Comparison of ENCODE assay signal across 14 cellular contexts in genomic region chr9:96972551-96972950, GRCh38. TPM values are rescaled to one million over a fixed set of nuclear protein-coding genes. Genes with fewer than 3 reads are reported as not detected.
A peak's percentile ranks its signal among the peaks of the same experiment; 100 is the strongest.
DNase-seq lines count a peak whose midpoint lies in the region; ATAC-seq and TF ChIP-seq lines count a peak whose summit lies in the region.
"Not testable (repeated sequence)": the region's sequence is repeated elsewhere in the genome, so short reads cannot be mapped to it uniquely, and the experiment has no call there.
"Had no signal": no experiment of that assay in that cellular context is flagged by ENCODE, and none has a peak within 500 bp of the region (broad histone marks: within the 10 kb centered on the region; RNA-seq: fewer than 3 reads in every experiment).

No MANE protein-coding gene starts in this region.

- peaks cover 22% of the 10 kb centered on the region for H3K36me3 Mint-ChIP-seq in CD8-positive, alpha-beta T cell
- not testable (repeated sequence) for H3K36me3 Mint-ChIP-seq in T-helper 2 cell treated with Interferon-gamma antibody and Interleukin-4, amounts not matched to agents 5 μg/mL and 100 μg/mL, for 36 hours (ENCODE audit: low read depth); activated CD4-positive, alpha-beta memory T cell treated with anti-CD3 and anti-CD28 coated beads for 36 hours
- H3K36me3 Mint-ChIP-seq in activated T-helper 17 cell treated with anti-CD3 and anti-CD28 coated beads, Interleukin-2, amount 50 U/mL, for 72 hours (ENCODE audit: low read depth): peaks cover 40% of the 10 kb centered on the region
- peaks cover 47% of the 10 kb centered on the region for H3K36me3 Mint-ChIP-seq in nephron progenitor cell (ENCODE audit: low read depth)
- H3K36me3 Mint-ChIP-seq in stimulated activated naive CD8-positive, alpha-beta T cell treated with anti-CD3 and anti-CD28 coated beads, Interleukin-15, Interleukin-2, amounts not matched to agents 100 ng/mL and 50 ng/mL, for 24 hours (ENCODE audit: low read depth): peaks cover 26% of the 10 kb centered on the region

- DNase-seq in CD8-positive, alpha-beta T cell; T-helper 2 cell treated with Interferon-gamma antibody and Interleukin-4, amounts not matched to agents 5 μg/mL and 100 μg/mL, for 36 hours (ENCODE audit: low spot score); activated CD4-positive, alpha-beta memory T cell treated with anti-CD3 and anti-CD28 coated beads for 36 hours; nephron progenitor cell: not testable (repeated sequence)
- peak; percentile 44 for DNase-seq in amniotic epithelial cell (ENCODE audit: low read depth)

- not testable (repeated sequence) for H3K27me3 Mint-ChIP-seq in CD8-positive, alpha-beta T cell (ENCODE audit: low read depth); T-helper 2 cell treated with Interferon-gamma antibody and Interleukin-4, amounts not matched to agents 5 μg/mL and 100 μg/mL, for 36 hours (ENCODE audit: low read depth); activated CD4-positive, alpha-beta memory T cell treated with anti-CD3 and anti-CD28 coated beads for 36 hours; activated T-helper 17 cell treated with anti-CD3 and anti-CD28 coated beads, Interleukin-2, amount 50 U/mL, for 72 hours; nephron progenitor cell (ENCODE audit: low read depth, poor library complexity); stimulated activated naive CD8-positive, alpha-beta T cell treated with anti-CD3 and anti-CD28 coated beads, Interleukin-15, Interleukin-2, amounts not matched to agents 100 ng/mL and 50 ng/mL, for 24 hours

- peak; percentile 40 for ATAC-seq in CD8-positive, alpha-beta T cell
- peak; percentile 70 for ATAC-seq in activated T-helper 17 cell treated with anti-CD3 and anti-CD28 coated beads, Interleukin-2, amount 50 U/mL, for 72 hours (replicated peaks)

- H3K9me3 ChIP-seq in CD8-positive, alpha-beta T cell (ENCODE audit: low read length): not testable (repeated sequence)

- not testable (repeated sequence) for H3K4me3 ChIP-seq in CD8-positive, alpha-beta T cell (ENCODE audit: low read depth, low read length)

- POLR2A ChIA-PET in CD8-positive, alpha-beta T cell (lab: Charles Lee); activated CD4-positive, alpha-beta memory T cell treated with anti-CD3 and anti-CD28 coated beads for 36 hours (lab: Charles Lee): not testable (repeated sequence)

- H3K4me1 Mint-ChIP-seq in CD8-positive, alpha-beta T cell (ENCODE audit: low read depth): peaks cover 28% of the 10 kb centered on the region
- peaks cover 11% of the 10 kb centered on the region for H3K4me1 Mint-ChIP-seq in T-helper 2 cell treated with Interferon-gamma antibody and Interleukin-4, amounts not matched to agents 5 μg/mL and 100 μg/mL, for 36 hours (ENCODE audit: low read depth)
- H3K4me1 Mint-ChIP-seq in activated CD4-positive, alpha-beta memory T cell treated with anti-CD3 and anti-CD28 coated beads for 36 hours (ENCODE audit: low read depth): peaks cover 31% of the 10 kb centered on the region
- not testable (repeated sequence) for H3K4me1 Mint-ChIP-seq in activated T-helper 17 cell treated with anti-CD3 and anti-CD28 coated beads, Interleukin-2, amount 50 U/mL, for 72 hours; nephron progenitor cell
- H3K4me1 Mint-ChIP-seq in stimulated activated naive CD8-positive, alpha-beta T cell treated with anti-CD3 and anti-CD28 coated beads, Interleukin-15, Interleukin-2, amounts not matched to agents 100 ng/mL and 50 ng/mL, for 24 hours (ENCODE audit: low read depth): peaks cover 35% of the 10 kb centered on the region

- not testable (repeated sequence) for H3K9me3 Mint-ChIP-seq in CD8-positive, alpha-beta T cell; T-helper 2 cell treated with Interferon-gamma antibody and Interleukin-4, amounts not matched to agents 5 μg/mL and 100 μg/mL, for 36 hours; activated CD4-positive, alpha-beta memory T cell treated with anti-CD3 and anti-CD28 coated beads for 36 hours; activated T-helper 17 cell treated with anti-CD3 and anti-CD28 coated beads, Interleukin-2, amount 50 U/mL, for 72 hours; nephron progenitor cell; stimulated activated naive CD8-positive, alpha-beta T cell treated with anti-CD3 and anti-CD28 coated beads, Interleukin-15, Interleukin-2, amounts not matched to agents 100 ng/mL and 50 ng/mL, for 24 hours

- peak overlapping the region; percentile 20 for H3K27ac Mint-ChIP-seq in CD8-positive, alpha-beta T cell
- H3K27ac Mint-ChIP-seq in T-helper 2 cell treated with Interferon-gamma antibody and Interleukin-4, amounts not matched to agents 5 μg/mL and 100 μg/mL, for 36 hours: peak overlapping the region; percentile 34
- peak overlapping the region; percentile 2 for H3K27ac Mint-ChIP-seq in activated CD4-positive, alpha-beta memory T cell treated with anti-CD3 and anti-CD28 coated beads for 36 hours
- peak overlapping the region; percentile 42 for H3K27ac Mint-ChIP-seq in activated T-helper 17 cell treated with anti-CD3 and anti-CD28 coated beads, Interleukin-2, amount 50 U/mL, for 72 hours
- peak overlapping the region; percentile 7 for H3K27ac Mint-ChIP-seq in nephron progenitor cell
- peak overlapping the region; percentile 77 for H3K27ac Mint-ChIP-seq in stimulated activated naive CD8-positive, alpha-beta T cell treated with anti-CD3 and anti-CD28 coated beads, Interleukin-15, Interleukin-2, amounts not matched to agents 100 ng/mL and 50 ng/mL, for 24 hours

- not testable (repeated sequence) for TF ChIP-seq CTCF in CD8-positive, alpha-beta T cell (IDR thresholded peaks at IDR 0.05); nephron progenitor cell (IDR thresholded peaks at IDR 0.05)

- H3K36me3 ChIP-seq in CD8-positive, alpha-beta T cell (ENCODE audit: insufficient read depth, low read length): not testable (repeated sequence)

- not testable (repeated sequence) for H3K27ac ChIP-seq in CD8-positive, alpha-beta T cell (ENCODE audit: low read depth, low read length)

- CTCF ChIA-PET in CD8-positive, alpha-beta T cell (lab: Charles Lee); activated CD4-positive, alpha-beta memory T cell treated with anti-CD3 and anti-CD28 coated beads for 36 hours (lab: Charles Lee): not testable (repeated sequence)

- H3K4me3 Mint-ChIP-seq in CD8-positive, alpha-beta T cell: peak overlapping the region; percentile 16
- H3K4me3 Mint-ChIP-seq in T-helper 2 cell treated with Interferon-gamma antibody and Interleukin-4, amounts not matched to agents 5 μg/mL and 100 μg/mL, for 36 hours; activated CD4-positive, alpha-beta memory T cell treated with anti-CD3 and anti-CD28 coated beads for 36 hours; nephron progenitor cell: not testable (repeated sequence)
- H3K4me3 Mint-ChIP-seq in activated T-helper 17 cell treated with anti-CD3 and anti-CD28 coated beads, Interleukin-2, amount 50 U/mL, for 72 hours: peak overlapping the region; percentile 18
- H3K4me3 Mint-ChIP-seq in stimulated activated naive CD8-positive, alpha-beta T cell treated with anti-CD3 and anti-CD28 coated beads, Interleukin-15, Interleukin-2, amounts not matched to agents 100 ng/mL and 50 ng/mL, for 24 hours: peak overlapping the region; percentile 24

- not testable (repeated sequence) for H3K4me1 ChIP-seq in CD8-positive, alpha-beta T cell (ENCODE audit: insufficient read depth, low read length)

- intact Hi-C loops in CD8-positive, alpha-beta T cell (cut with DNase I, micrococcal nuclease); activated CD4-positive, alpha-beta memory T cell treated with anti-CD3 and anti-CD28 coated beads for 36 hours (cut with micrococcal nuclease): not testable (repeated sequence)

- not testable (repeated sequence) for H3K27me3 ChIP-seq in CD8-positive, alpha-beta T cell (ENCODE audit: insufficient read depth, low read length)

RNA-seq across cellular contexts. Expression of gene NUTM2G, which starts 43.9 kb away (rescaled TPM):
- total RNA-seq in CD8-positive, alpha-beta T cell: not detected
- not detected for total RNA-seq in activated CD4-positive, alpha-beta memory T cell treated with anti-CD3 and anti-CD28 coated beads for 36 hours
- not detected for total RNA-seq in activated T-helper 17 cell treated with anti-CD3 and anti-CD28 coated beads, Interleukin-2, amount 50 U/mL, for 72 hours
- total RNA-seq: CD8-positive, alpha-beta memory T cell; GM12878; HepG2; HFFc6; HT1080; K562; M059J had no signal

Comparison
In these comparisons a context has a peak if more than half of its experiments do, and no peak if none do; other contexts are left out.
1. H3K27ac Mint-ChIP-seq: peak in every context shown above with its lines; median percentile 77 in stimulated activated naive CD8-positive, alpha-beta T cell treated with anti-CD3 and anti-CD28 coated beads, Interleukin-15, Interleukin-2, amounts not matched to agents 100 ng/mL and 50 ng/mL, for 24 hours; 42 in activated T-helper 17 cell treated with anti-CD3 and anti-CD28 coated beads, Interleukin-2, amount 50 U/mL, for 72 hours; 34 in T-helper 2 cell treated with Interferon-gamma antibody and Interleukin-4, amounts not matched to agents 5 μg/mL and 100 μg/mL, for 36 hours; 20 in CD8-positive, alpha-beta T cell; 7 in nephron progenitor cell; 2 in activated CD4-positive, alpha-beta memory T cell treated with anti-CD3 and anti-CD28 coated beads for 36 hours.